ENCODE assay signal across 8 cellular contexts in genomic region chr14:67619446-67620216, GRCh38. TPM values are rescaled to one million over a fixed set of nuclear protein-coding genes. Genes with fewer than 3 reads are reported as not detected.
DNase-seq lines count a peak whose midpoint lies in the region; ATAC-seq and TF ChIP-seq lines count a peak whose summit lies in the region.

ARG2 (plus strand) TSS chr14:67619920; CDS start chr14:67619978, 58 bp downstream.

- no peaks in the 10 kb centered on the region for H3K36me3 Mint-ChIP-seq in dendritic cell treated with granulocyte-macrophage colony-stimulating factor and Interleukin-4, amounts not matched to agents 40 ng/mL and 50 ng/mL, for 4 days (ENCODE audit: low read depth)

- peak within 1 kb of the TSS; percentile 80 for H3K27ac Mint-ChIP-seq in dendritic cell treated with granulocyte-macrophage colony-stimulating factor and Interleukin-4, amounts not matched to agents 40 ng/mL and 50 ng/mL, for 4 days

- H3K9me3 Mint-ChIP-seq in dendritic cell treated with granulocyte-macrophage colony-stimulating factor and Interleukin-4, amounts not matched to agents 40 ng/mL and 50 ng/mL, for 4 days, result no peaks in the 10 kb centered on the region

- H3K4me1 Mint-ChIP-seq in dendritic cell treated with granulocyte-macrophage colony-stimulating factor and Interleukin-4, amounts not matched to agents 40 ng/mL and 50 ng/mL, for 4 days (ENCODE audit: low read depth), result peaks cover 30% of the 10 kb centered on the region

- intact Hi-C loops in dendritic cell treated with granulocyte-macrophage colony-stimulating factor and Interleukin-4, amounts not matched to agents 40 ng/mL and 50 ng/mL, for 4 days (cut with micrococcal nuclease), result loop anchor here (5.0 kb wide), 1 partner anchor 37 kb away; no protein-coding TSS in a partner anchor
- intact Hi-C loops in left lung (cut with DNase I), result no loop called here

- no peaks in the 10 kb centered on the region for H3K36me3 ChIP-seq in BLaER1
- no peaks in the 10 kb centered on the region for H3K36me3 ChIP-seq in left lung

- H3K9me3 ChIP-seq in BLaER1 (no peaks in the 10 kb centered on the region), left lung (no peaks in the 10 kb centered on the region)

- H3K4me2 ChIP-seq in BLaER1, result peak within 1 kb of the TSS; percentile 94

- TF ChIP-seq CTCF in left lung (IDR thresholded peaks at IDR 0.05), result no peak

- H3K27me3 ChIP-seq in BLaER1, result no peaks in the 10 kb centered on the region
- peaks cover 0 to 9% of the 10 kb centered on the region in 2 donors for H3K27me3 ChIP-seq in left lung

- H3K27me3 Mint-ChIP-seq in dendritic cell treated with granulocyte-macrophage colony-stimulating factor and Interleukin-4, amounts not matched to agents 40 ng/mL and 50 ng/mL, for 4 days, result peaks cover 23% of the 10 kb centered on the region

- ATAC-seq in GM19328 (IDR thresholded peaks at IDR 0.05; ENCODE audit: unreplicated experiment), result peak; percentile 87
- peak; percentile 67 for ATAC-seq in HG03469 (IDR thresholded peaks at IDR 0.05; ENCODE audit: unreplicated experiment)
- ATAC-seq in left lung, result peak; percentile 96

- peak; percentile 89 to 97 for DNase-seq in NCI-H526 (lab: John Stamatoyannopoulos, UW)
- DNase-seq in activated CD4-positive, alpha-beta T cell treated with anti-CD3 and anti-CD28 coated beads, Interleukin-2, amount 50 U/mL, for 1 hour, result peak; percentile 99
- DNase-seq in left lung, result peak; percentile 100
- DNase-seq in stimulated activated CD4-positive, alpha-beta T cell treated with anti-CD3 and anti-CD28 coated beads, Interleukin-2, amount 100 ng/mL, for 48 hours, result peak; percentile 94 to 98

- H3K4me3 ChIP-seq in BLaER1 (peak within 1 kb of the TSS; percentile 69), left lung (peak within 1 kb of the TSS; percentile 32 to 58)

- peak within 1 kb of the TSS; percentile 51 for H3K9ac ChIP-seq in BLaER1

- no peaks in the 10 kb centered on the region for H4K20me1 ChIP-seq in BLaER1

- H3K27ac ChIP-seq in BLaER1, result no peak within 1 kb of the TSS
- peak within 1 kb of the TSS; percentile 8 to 69 for H3K27ac ChIP-seq in left lung

- peak within 1 kb of the TSS; percentile 80 for H3K4me3 Mint-ChIP-seq in dendritic cell treated with granulocyte-macrophage colony-stimulating factor and Interleukin-4, amounts not matched to agents 40 ng/mL and 50 ng/mL, for 4 days

- H3K4me1 ChIP-seq in BLaER1, result peaks cover 27% of the 10 kb centered on the region
- H3K4me1 ChIP-seq in left lung, result peaks cover 10 to 35% of the 10 kb centered on the region in 2 donors

RNA-seq across cellular contexts. Expression of gene ARG2, which starts in this region (rescaled TPM):
- 10 to 100 TPM in 1 of 2 donors, 1 to 10 TPM in 1; 6.0 to 14.8 TPM for total RNA-seq in left lung
